In genomic region chr12:110168732-110169455, GRCh38 we compare ENCODE assay signal across 16 cellular contexts. TPM values are rescaled to one million over a fixed set of nuclear protein-coding genes. Genes with fewer than 3 reads are reported as not detected.
DNase-seq lines count a peak whose midpoint lies in the region; ATAC-seq and TF ChIP-seq lines count a peak whose summit lies in the region.
"Had no signal": no experiment of that assay in that cellular context is flagged by ENCODE, and none has a peak within 500 bp of the region (broad histone marks: within the 10 kb centered on the region; RNA-seq: fewer than 3 reads in every experiment).

No MANE protein-coding gene starts in this region.

- POLR2A ChIA-PET in HEK293T (lab: Yijun Ruan, JAX) = no interaction called here

- WGBS in gastroesophageal sphincter (ENCODE audit: low coverage in 1 of 2), 2 donors = 78 to 90% methylated on average over 2 to 3 of the region's 3 CpGs

- no peaks in the 10 kb centered on the region for H3K27me3 Mint-ChIP-seq in mesothelial cell of epicardium (ENCODE audit: low read depth)
- H3K27me3 Mint-ChIP-seq: IgD-negative memory B cell had no signal

- peaks cover 30% of the 10 kb centered on the region for H3K4me1 Mint-ChIP-seq in mesothelial cell of epicardium

- DNase-seq in HEK293T (ENCODE audit: extremely low spot score) (no peak), mesothelial cell of epicardium (ENCODE audit: low spot score in 2 of 2, unreplicated experiment in 2 of 2) (no peak), gastrocnemius medialis (no peak), tibial artery (no peak)
- DNase-seq: AML-193; Calu3; CD8-positive, alpha-beta T cell; DMS79 treated with DMSO at 0.1 percent for 48 hours; GF-D8; HCEC 1CT; KG1 had no signal

- peaks cover 30% of the 10 kb centered on the region for H3K36me3 ChIP-seq in BLaER1
- no peaks in the 10 kb centered on the region for H3K36me3 ChIP-seq in gastrocnemius medialis
- H3K36me3 ChIP-seq in tibial artery = peaks cover 0 to 32% (median 8%) of the 10 kb centered on the region in 3 donors
- peaks cover 0 to 36% of the 10 kb centered on the region in 2 donors for H3K36me3 ChIP-seq in gastroesophageal sphincter

- H3K4me3 ChIP-seq in BLaER1 (no peak overlapping the region), gastrocnemius medialis (no peak overlapping the region), tibial artery (no peak overlapping the region), gastroesophageal sphincter (no peak overlapping the region)
- H3K4me3 ChIP-seq: GM23338 had no signal

- CTCF ChIA-PET in HEK293T (lab: Yijun Ruan, JAX) = no interaction called here

- intact Hi-C loops in gastrocnemius medialis (cut with DNase I; ENCODE audit: low total_unique reads) = no loop called here
- intact Hi-C loops in tibial artery (cut with DNase I; ENCODE audit: low total_unique reads) = no loop called here

- H3K27ac Mint-ChIP-seq in mesothelial cell of epicardium = peak overlapping the region; percentile 25
- H3K27ac Mint-ChIP-seq: CD8-positive, alpha-beta T cell; GM23338; IgD-negative memory B cell had no signal

- no peak overlapping the region for H3K9ac ChIP-seq in BLaER1

- no peaks in the 10 kb centered on the region for H3K9me3 Mint-ChIP-seq in mesothelial cell of epicardium
- H3K9me3 Mint-ChIP-seq: CD8-positive, alpha-beta T cell; IgD-negative memory B cell had no signal

- H3K4me2 ChIP-seq in BLaER1 = peak overlapping the region; percentile 37
- H3K4me2 ChIP-seq: GM23338 had no signal

- H3K4me3 Mint-ChIP-seq in mesothelial cell of epicardium = no peak overlapping the region
- H3K4me3 Mint-ChIP-seq: CD8-positive, alpha-beta T cell; GM23338; IgD-negative memory B cell had no signal

- TF ChIP-seq EP300 in gastroesophageal sphincter (IDR thresholded peaks at IDR 0.05) = no peak

- no peak for TF ChIP-seq POLR2A in gastrocnemius medialis (IDR thresholded peaks at IDR 0.05)
- no peak for TF ChIP-seq POLR2A in gastroesophageal sphincter (IDR thresholded peaks at IDR 0.05)

- in situ Hi-C loops in gastrocnemius medialis (cut with MboI; ENCODE audit: low sequenced_read_pairs in 4 of 4) = no loop called here

- ATAC-seq in gastrocnemius medialis (no peak), GM19397 (IDR thresholded peaks at IDR 0.05; ENCODE audit: unreplicated experiment) (no peak), gastroesophageal sphincter (no peak)
- ATAC-seq: CD8-positive, alpha-beta T cell; GM23338 had no signal

- no peak for TF ChIP-seq CTCF in mesothelial cell of epicardium (IDR thresholded peaks at IDR 0.05; ENCODE audit: unreplicated experiment)
- no peak for TF ChIP-seq CTCF in gastrocnemius medialis (IDR thresholded peaks at IDR 0.05 in 4 of 5, conservative IDR thresholded peaks at IDR 0.05 in 1 of 5)
- no peak for TF ChIP-seq CTCF in tibial artery (IDR thresholded peaks at IDR 0.05)
- no peak for TF ChIP-seq CTCF in gastroesophageal sphincter (IDR thresholded peaks at IDR 0.05)

- H3K36me3 Mint-ChIP-seq in mesothelial cell of epicardium = peaks cover 26% of the 10 kb centered on the region
- H3K36me3 Mint-ChIP-seq: CD8-positive, alpha-beta T cell; IgD-negative memory B cell had no signal

- peaks cover 9% of the 10 kb centered on the region for H3K4me1 ChIP-seq in BLaER1
- peaks cover 17 to 22% of the 10 kb centered on the region in 2 donors for H3K4me1 ChIP-seq in gastrocnemius medialis
- H3K4me1 ChIP-seq in tibial artery = peaks cover 0 to 6% (median 0%) of the 10 kb centered on the region in 4 donors
- H3K4me1 ChIP-seq in gastroesophageal sphincter = peaks cover 0 to 24% (median 8%) of the 10 kb centered on the region in 3 donors

- H3K27ac ChIP-seq in BLaER1 = no peak overlapping the region
- H3K27ac ChIP-seq in gastrocnemius medialis = peak overlapping the region; percentile 30 to 82 (median 57)
- H3K27ac ChIP-seq in tibial artery = no peak overlapping the region
- no peak overlapping the region for H3K27ac ChIP-seq in gastroesophageal sphincter

- H3K27me3 ChIP-seq in BLaER1 = no peaks in the 10 kb centered on the region
- H3K27me3 ChIP-seq in gastrocnemius medialis = no peaks in the 10 kb centered on the region
- no peaks in the 10 kb centered on the region for H3K27me3 ChIP-seq in tibial artery
- H3K27me3 ChIP-seq in gastroesophageal sphincter = no peaks in the 10 kb centered on the region

- H3K9me3 ChIP-seq in BLaER1 = peaks cover 7% of the 10 kb centered on the region; the same call in 1 of the 2 replicates
- no peaks in the 10 kb centered on the region for H3K9me3 ChIP-seq in gastrocnemius medialis
- H3K9me3 ChIP-seq in tibial artery = no peaks in the 10 kb centered on the region
- no peaks in the 10 kb centered on the region for H3K9me3 ChIP-seq in gastroesophageal sphincter

- no peaks in the 10 kb centered on the region for H4K20me1 ChIP-seq in BLaER1

TF ChIP-seq in HEK293T, 16 proteins besides CTCF, POLR2A, EP300 and RAD21:
- no peak for TF ChIP-seq NFRKB (IDR thresholded peaks at IDR 0.05)
- TF ChIP-seq PKNOX1 (IDR thresholded peaks at IDR 0.05) = 0 out of 2 replicates have a peak, but pooled peaks have one; percentile 1
- no peak for TF ChIP-seq FOXA1 (IDR thresholded peaks at IDR 0.05)
TF ChIP-seq in HEK293T: peak in this region for 1.

RNA-seq across cellular contexts. Expression of gene IFT81, which starts 44.7 kb away (rescaled TPM):
- total RNA-seq in mesothelial cell of epicardium (24.4 to 25.5 TPM (median 24.7 TPM) in 3 replicates), gastrocnemius medialis (1 to 10 TPM; 3.3 to 4.5 (median 3.7) TPM), gastroesophageal sphincter (10 to 100 TPM; 16.0 to 40.0 (median 20.7) TPM)

Comparison
In these comparisons a context has a peak if more than half of its experiments do, and no peak if none do; other contexts are left out.
1. H3K27ac ChIP-seq: peak in gastrocnemius medialis (4 of 4); none in BLaER1 (single experiment), tibial artery (0 of 2) and gastroesophageal sphincter (0 of 4).